In the genomic region with DNA sequence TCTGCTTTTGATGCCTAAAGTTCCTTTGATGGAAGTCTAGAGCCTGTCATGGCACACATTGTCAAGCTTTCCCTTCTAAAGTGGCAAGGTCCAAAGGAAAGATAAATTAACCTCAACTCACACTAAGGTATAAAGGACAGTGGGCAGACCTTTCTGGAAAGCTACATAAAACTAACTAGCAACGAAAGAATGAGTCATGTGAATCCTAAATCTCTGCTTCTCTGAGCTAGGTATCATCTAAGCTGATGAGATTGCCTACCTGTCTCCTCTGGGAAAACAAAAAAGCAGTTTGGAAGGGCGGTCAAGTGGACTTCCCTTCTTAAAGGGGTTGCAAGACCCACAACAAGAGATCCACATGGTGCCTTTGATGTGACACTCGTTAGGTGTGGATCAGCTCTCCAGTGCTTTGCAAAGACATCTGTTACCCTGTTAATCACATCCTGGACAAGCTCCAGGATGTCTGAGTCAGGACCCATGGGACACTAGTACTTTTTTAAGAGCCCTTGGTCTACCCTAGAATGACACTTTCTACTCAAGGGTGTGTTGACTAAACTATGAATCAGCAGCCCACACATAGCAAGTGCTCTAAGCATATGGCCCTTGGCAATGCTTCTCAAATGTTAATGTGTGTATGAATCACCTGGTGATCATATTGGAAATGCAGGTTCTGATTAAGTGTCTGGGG, we compare ENCODE assay signal across 8 cellular contexts.
DNase-seq lines count a peak whose midpoint lies in the region; ATAC-seq and TF ChIP-seq lines count a peak whose summit lies in the region.
"Had no signal": no experiment of that assay in that cellular context is flagged by ENCODE, and none has a peak within 500 bp of the region (broad histone marks: within the 10 kb centered on the region; RNA-seq: fewer than 3 reads in every experiment).

No MANE protein-coding gene starts in this region.

- 37 to 53% methylated on average over 3 of the region's 3 CpGs for WGBS in lower leg skin, 2 donors

- no peak for TF ChIP-seq CTCF in osteoblast (IDR thresholded peaks at IDR 0.05; ENCODE audit: extremely low read depth, low read depth, low read length)
- TF ChIP-seq CTCF in lower leg skin (IDR thresholded peaks at IDR 0.05) = no peak
- TF ChIP-seq CTCF in GM23338 (conservative IDR thresholded peaks at IDR 0.05; ENCODE audit: low read depth in 2 of 2) = no peak

- H3K4me3 ChIP-seq in SJSA1 (no peak overlapping the region), osteoblast (ENCODE audit: insufficient read depth, low read length) (no peak overlapping the region), lower leg skin (ENCODE audit: low read depth, poor library complexity, severe bottlenecking) (no peak overlapping the region), GM23338 (no peak overlapping the region)

- H4K20me1 ChIP-seq in osteoblast (ENCODE audit: insufficient read depth, low read length) = no peaks in the 10 kb centered on the region
- no peaks in the 10 kb centered on the region for H4K20me1 ChIP-seq in GM23338 (replicated peaks; ENCODE audit: insufficient read depth)

- no peak overlapping the region for H3K27ac Mint-ChIP-seq in GM23338

- H3K79me2 ChIP-seq in osteoblast (ENCODE audit: insufficient read depth, low read length) (no peaks in the 10 kb centered on the region), GM23338 (replicated peaks; ENCODE audit: insufficient read depth) (no peaks in the 10 kb centered on the region)

- intact Hi-C loops in lower leg skin (cut with DNase I; ENCODE audit: low total_unique reads) = no loop called here

- H3K4me1 ChIP-seq in SJSA1 (replicated peaks) = peaks cover 9% of the 10 kb centered on the region
- H3K4me1 ChIP-seq in osteoblast (ENCODE audit: insufficient read depth, low read length) = peaks cover 11% of the 10 kb centered on the region
- H3K4me1 ChIP-seq in GM23338 (ENCODE audit: insufficient read depth) = no peaks in the 10 kb centered on the region

- no peak for TF ChIP-seq POLR2A in lower leg skin (IDR thresholded peaks at IDR 0.05)

- no peaks in the 10 kb centered on the region for H3K36me3 ChIP-seq in SJSA1
- H3K36me3 ChIP-seq in osteoblast (ENCODE audit: insufficient read depth, low read length) = no peaks in the 10 kb centered on the region
- no peaks in the 10 kb centered on the region for H3K36me3 ChIP-seq in GM23338 (ENCODE audit: insufficient read depth)

- no peaks in the 10 kb centered on the region for H3K4me1 Mint-ChIP-seq in GM23338

- H3K27me3 ChIP-seq in SJSA1 (replicated peaks) (no peaks in the 10 kb centered on the region), osteoblast (ENCODE audit: insufficient read depth, low read length) (peaks cover 58% of the 10 kb centered on the region), GM23338 (ENCODE audit: insufficient read depth) (no peaks in the 10 kb centered on the region)

- H2AFZ ChIP-seq in osteoblast (ENCODE audit: low read length) (no peak overlapping the region), GM23338 (no peak overlapping the region)

- no peak overlapping the region for H3K4me3 Mint-ChIP-seq in GM23338

- ATAC-seq in HG02938 (IDR thresholded peaks at IDR 0.05; ENCODE audit: unreplicated experiment) = peak; percentile 45
- ATAC-seq in GM19035 (IDR thresholded peaks at IDR 0.05; ENCODE audit: unreplicated experiment) = no peak
- no peak for ATAC-seq in GM23338

- no peaks in the 10 kb centered on the region for H3K9me2 ChIP-seq in GM23338 (ENCODE audit: insufficient read depth)

- H3K4me2 ChIP-seq in osteoblast (ENCODE audit: insufficient read depth, low read length) (peak overlapping the region; percentile 15), GM23338 (no peak overlapping the region)

- H3K9me3 Mint-ChIP-seq in GM23338 = no peaks in the 10 kb centered on the region

- no peaks in the 10 kb centered on the region for H3K36me3 Mint-ChIP-seq in GM23338 (ENCODE audit: low read depth)

- H3K27me3 Mint-ChIP-seq in GM23338 (ENCODE audit: insufficient read depth, low read depth, poor library complexity) = no peaks in the 10 kb centered on the region

- DNase-seq in EH (ENCODE audit: low read depth) (peak; percentile 77), SJSA1 (ENCODE audit: low read depth in 1 of 2, low spot score in 2 of 2) (peak; percentile 53 to 61), osteoblast (ENCODE audit: insufficient read length, low spot score, missing footprints) (peak; percentile 93), lower leg skin (ENCODE audit: low spot score in 2 of 2) (no peak), GM23338 (ENCODE audit: low spot score) (no peak)

- H3K9me3 ChIP-seq in SJSA1 (replicated peaks) = no peaks in the 10 kb centered on the region
- H3K9me3 ChIP-seq in osteoblast (ENCODE audit: low read depth, low read length) = no peaks in the 10 kb centered on the region

- H3K27ac ChIP-seq in SJSA1 (no peak overlapping the region), osteoblast (ENCODE audit: low read depth, low read length) (no peak overlapping the region), GM23338 (ENCODE audit: low read depth) (no peak overlapping the region)
- H3K27ac ChIP-seq: HL-60 had no signal

- H3F3A ChIP-seq in GM23338 (replicated peaks; ENCODE audit: low read depth) = no peaks in the 10 kb centered on the region

TF ChIP-seq in GM23338, 12 proteins besides CTCF, POLR2A, EP300 and RAD21 (continues in another document):
- no peak for TF ChIP-seq NANOG (IDR thresholded peaks at IDR 0.05; ENCODE audit: borderline replicate concordance)
- TF ChIP-seq, protein P1, sequence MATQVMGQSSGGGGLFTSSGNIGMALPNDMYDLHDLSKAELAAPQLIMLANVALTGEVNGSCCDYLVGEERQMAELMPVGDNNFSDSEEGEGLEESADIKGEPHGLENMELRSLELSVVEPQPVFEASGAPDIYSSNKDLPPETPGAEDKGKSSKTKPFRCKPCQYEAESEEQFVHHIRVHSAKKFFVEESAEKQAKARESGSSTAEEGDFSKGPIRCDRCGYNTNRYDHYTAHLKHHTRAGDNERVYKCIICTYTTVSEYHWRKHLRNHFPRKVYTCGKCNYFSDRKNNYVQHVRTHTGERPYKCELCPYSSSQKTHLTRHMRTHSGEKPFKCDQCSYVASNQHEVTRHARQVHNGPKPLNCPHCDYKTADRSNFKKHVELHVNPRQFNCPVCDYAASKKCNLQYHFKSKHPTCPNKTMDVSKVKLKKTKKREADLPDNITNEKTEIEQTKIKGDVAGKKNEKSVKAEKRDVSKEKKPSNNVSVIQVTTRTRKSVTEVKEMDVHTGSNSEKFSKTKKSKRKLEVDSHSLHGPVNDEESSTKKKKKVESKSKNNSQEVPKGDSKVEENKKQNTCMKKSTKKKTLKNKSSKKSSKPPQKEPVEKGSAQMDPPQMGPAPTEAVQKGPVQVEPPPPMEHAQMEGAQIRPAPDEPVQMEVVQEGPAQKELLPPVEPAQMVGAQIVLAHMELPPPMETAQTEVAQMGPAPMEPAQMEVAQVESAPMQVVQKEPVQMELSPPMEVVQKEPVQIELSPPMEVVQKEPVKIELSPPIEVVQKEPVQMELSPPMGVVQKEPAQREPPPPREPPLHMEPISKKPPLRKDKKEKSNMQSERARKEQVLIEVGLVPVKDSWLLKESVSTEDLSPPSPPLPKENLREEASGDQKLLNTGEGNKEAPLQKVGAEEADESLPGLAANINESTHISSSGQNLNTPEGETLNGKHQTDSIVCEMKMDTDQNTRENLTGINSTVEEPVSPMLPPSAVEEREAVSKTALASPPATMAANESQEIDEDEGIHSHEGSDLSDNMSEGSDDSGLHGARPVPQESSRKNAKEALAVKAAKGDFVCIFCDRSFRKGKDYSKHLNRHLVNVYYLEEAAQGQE (IDR thresholded peaks at IDR 0.05; ENCODE audit: unreplicated experiment) = no peak
- TF ChIP-seq STAT1 (IDR thresholded peaks at IDR 0.05; ENCODE audit: unreplicated experiment) = no peak
- no peak for TF ChIP-seq ZNF114 (CRISPR knock-in tag; IDR thresholded peaks at IDR 0.05)
- TF ChIP-seq CREB1 (CRISPR knock-in tag; IDR thresholded peaks at IDR 0.05; ENCODE audit: low read depth) = no peak
- TF ChIP-seq ZNF331 (CRISPR knock-in tag; IDR thresholded peaks at IDR 0.05; ENCODE audit: low read depth) = no peak

Comparison
In these comparisons a context has a peak if more than half of its experiments do, and no peak if none do; other contexts are left out.
1. DNase-seq: peak in EH (single experiment), SJSA1 (2 of 2) and osteoblast (single experiment); none in lower leg skin (0 of 2) and GM23338 (single experiment).